Comparison of ENCODE assay signal across 8 cellular contexts in genomic region chr1:88935522-88936222, GRCh38. TPM values are rescaled to one million over a fixed set of nuclear protein-coding genes. Genes with fewer than 3 reads are reported as not detected.
A peak's percentile ranks its signal among the peaks of the same experiment; 100 is the strongest.
DNase-seq lines count a peak whose midpoint lies in the region; ATAC-seq, FAIRE-seq and TF ChIP-seq lines count a peak whose summit lies in the region.

No MANE protein-coding gene starts in this region.

- FAIRE-seq in HTR-8/SVneo (lab: Jason Lieb, UNC), result no peak

- ATAC-seq in HG03342 (IDR thresholded peaks at IDR 0.05; ENCODE audit: unreplicated experiment), result no peak

- TF ChIP-seq CTCF in osteocyte (IDR thresholded peaks at IDR 0.05), result peak; percentile 69

- no peak for TF ChIP-seq POLR2A in erythroblast (IDR thresholded peaks at IDR 0.05; ENCODE audit: low read length)

- no peaks in the 10 kb centered on the region for H3K9me3 Mint-ChIP-seq in osteocyte (ENCODE audit: unreplicated experiment)

- H3K4me3 Mint-ChIP-seq in osteocyte (ENCODE audit: unreplicated experiment), result no peak overlapping the region

- H3K27me3 Mint-ChIP-seq in osteocyte (ENCODE audit: unreplicated experiment), result no peaks in the 10 kb centered on the region

- H3K4me1 Mint-ChIP-seq in osteocyte (ENCODE audit: unreplicated experiment), result peaks cover 2% of the 10 kb centered on the region

- peaks cover 53% of the 10 kb centered on the region for H3K36me3 Mint-ChIP-seq in osteocyte (ENCODE audit: unreplicated experiment)

- no peak overlapping the region for H3K27ac Mint-ChIP-seq in osteocyte (ENCODE audit: unreplicated experiment)

- DNase-seq in NCI-H187 treated with DMSO at 0.1 percent for 48 hours (lab: John Stamatoyannopoulos, UW) (peak; percentile 10), NCI-H187 (lab: John Stamatoyannopoulos, UW) (no peak), HTR-8/SVneo (ENCODE audit: insufficient read length, low spot score) (peak; percentile 26), RKO (ENCODE audit: low spot score) (peak; percentile 76), erythroblast (lab: John Stamatoyannopoulos, UW) (peak; percentile 54 to 70), osteocyte (ENCODE audit: extremely low spot score, unreplicated experiment) (no peak), NCI-H128 (lab: John Stamatoyannopoulos, UW; ENCODE audit: unreplicated experiment) (no peak)

RNA-seq across cellular contexts. Expression of gene GTF2B, which starts 44.3 kb away (rescaled TPM):
- total RNA-seq in osteocyte, result 25.5 and 27.3 TPM in 2 replicates

RNA-seq across cellular contexts. Expression of gene KYAT3, which starts 56.8 kb away (rescaled TPM):
- total RNA-seq in osteocyte, result 39.8 and 40.2 TPM in 2 replicates

RNA-seq across cellular contexts. Expression of gene RBMXL1, which starts 56.8 kb away (rescaled TPM):
- 13.5 and 14.3 TPM in 2 replicates for total RNA-seq in osteocyte

Comparison
In these comparisons a context has a peak if more than half of its experiments do, and no peak if none do; other contexts are left out.
1. DNase-seq: peak in NCI-H187 treated with DMSO at 0.1 percent for 48 hours (single experiment), HTR-8/SVneo (single experiment), RKO (single experiment) and erythroblast (2 of 2); none in NCI-H187 (0 of 2), osteocyte (single experiment) and NCI-H128 (single experiment).